ENCODE assay signal across 6 cellular contexts in genomic region chr16:3458852-3459361, GRCh38. TPM values are rescaled to one million over a fixed set of nuclear protein-coding genes. Genes with fewer than 3 reads are reported as not detected.
A peak's percentile ranks its signal among the peaks of the same experiment; 100 is the strongest.
DNase-seq lines count a peak whose midpoint lies in the region; TF ChIP-seq lines count a peak whose summit lies in the region.

No MANE protein-coding gene starts in this region.

- H3K4me3 ChIP-seq in fibroblast of lung (replicated peaks in 1 of 4; ENCODE audit: control extremely low read depth in 1 of 4, insufficient read depth in 1 of 4, low read depth in 3 of 4, low read length in 4 of 4) = peak overlapping the region; percentile 71 to 94 (median 87)
- peak overlapping the region; percentile 60 to 87 (median 72) for H3K4me3 ChIP-seq in spleen

- peak overlapping the region; percentile 27 for H2AFZ ChIP-seq in fibroblast of lung (ENCODE audit: low read length)

- DNase-seq in EL (peak; percentile 21), NAMALWA (ENCODE audit: low spot score) (peak; percentile 58), fibroblast of lung (ENCODE audit: low read depth in 2 of 2) (peak; percentile 16 to 39), spleen (no peak), DMS153 (lab: John Stamatoyannopoulos, UW) (no peak), NCI-H446 treated with DMSO at 0.1 percent for 48 hours (lab: John Stamatoyannopoulos, UW) (no peak)

- intact Hi-C loops in spleen (cut with DNase I; ENCODE audit: low total_unique reads) = no loop called here

- TF ChIP-seq CTCF in fibroblast of lung (conservative IDR thresholded peaks at IDR 0.05 in 1 of 2, IDR thresholded peaks at IDR 0.05 in 1 of 2; ENCODE audit: low read depth in 1 of 2, low read length in 2 of 2) = no peak
- no peak for TF ChIP-seq CTCF in spleen (IDR thresholded peaks at IDR 0.05 in 8 of 11, conservative IDR thresholded peaks at IDR 0.05 in 3 of 11)

- H4K20me1 ChIP-seq in fibroblast of lung (ENCODE audit: control insufficient read depth, extremely low read depth, insufficient read depth, low read length) = no peaks in the 10 kb centered on the region

- peaks cover 56% of the 10 kb centered on the region for H3K79me2 ChIP-seq in fibroblast of lung (ENCODE audit: control insufficient read depth, insufficient read depth, low read length)

- H3K27ac ChIP-seq in fibroblast of lung (ENCODE audit: insufficient read depth, low read length) = peak overlapping the region; percentile 86
- H3K27ac ChIP-seq in spleen = peak overlapping the region; percentile 93 to 99 (median 98)

- H3K27me3 ChIP-seq in fibroblast of lung (ENCODE audit: control insufficient read depth, insufficient read depth, low read length) = no peaks in the 10 kb centered on the region
- no peaks in the 10 kb centered on the region for H3K27me3 ChIP-seq in spleen (replicated peaks in 1 of 7)

- TF ChIP-seq POLR2A in spleen (IDR thresholded peaks at IDR 0.05) = no peak

- H3K9ac ChIP-seq in fibroblast of lung (ENCODE audit: insufficient read depth, low read length) = peak overlapping the region; percentile 98

- peaks cover 3% of the 10 kb centered on the region for H3K4me1 ChIP-seq in fibroblast of lung (ENCODE audit: control insufficient read depth, extremely low read depth, insufficient read depth, low read length)
- H3K4me1 ChIP-seq in spleen = peaks cover 30 to 77% (median 63%) of the 10 kb centered on the region in 6 donors

- WGBS in spleen, 5 donors = 9 to 13% (median 10%) methylated on average over 10 of the region's 10 CpGs

- H3K9me3 ChIP-seq in fibroblast of lung (ENCODE audit: control insufficient read depth, insufficient read depth, low read depth, low read length) (no peaks in the 10 kb centered on the region), spleen (no peaks in the 10 kb centered on the region)

- H3K36me3 ChIP-seq in fibroblast of lung (ENCODE audit: control insufficient read depth, insufficient read depth, low read length) (no peaks in the 10 kb centered on the region), spleen (peaks cover 0 to 11% (median 0%) of the 10 kb centered on the region in 6 donors)

- H3K4me2 ChIP-seq in fibroblast of lung (ENCODE audit: extremely low read depth, insufficient read depth, low read length) = peak overlapping the region; percentile 70

RNA-seq across cellular contexts. Expression of gene NAA60, which starts 15.4 kb away (rescaled TPM):
- 9.2 and 12.6 TPM in 2 replicates for total RNA-seq in fibroblast of lung
- polyA plus RNA-seq in fibroblast of lung = 20.9 and 33.6 TPM in 2 replicates
- polyA plus RNA-seq in fibroblast of lung (2012) = 20.5 and 26.8 TPM in 2 replicates
- 19.1 and 30.7 TPM in 2 replicates for polyA minus RNA-seq in fibroblast of lung (ENCODE audit: low replicate concordance)
- 10 to 100 TPM; 35.0 to 85.9 (median 51.2) TPM for total RNA-seq in spleen
- polyA plus RNA-seq in spleen = 10 to 100 TPM; 27.2 to 40.3 (median 33.8) TPM

RNA-seq across cellular contexts. Expression of gene ZNF597, which starts 15.6 kb away (rescaled TPM):
- total RNA-seq in fibroblast of lung = 1.8 and 2.0 TPM in 2 replicates
- polyA plus RNA-seq in fibroblast of lung = 1.4 and 1.6 TPM in 2 replicates
- 1.3 and 1.4 TPM in 2 replicates for polyA plus RNA-seq in fibroblast of lung (2012)
- 0.24 and 0.26 TPM in 2 replicates for polyA minus RNA-seq in fibroblast of lung (ENCODE audit: low replicate concordance)
- 1 to 10 TPM; 2.4 to 4.6 (median 3.7) TPM for total RNA-seq in spleen
- 1 to 10 TPM in 2 of 3 donors, under 1 TPM in 1; 0.78 to 1.3 (median 1.2) TPM for polyA plus RNA-seq in spleen

RNA-seq across cellular contexts. Expression of gene C16orf90, which starts 36.4 kb away (rescaled TPM):
- not detected in 2 replicates for total RNA-seq in fibroblast of lung
- not detected in 2 replicates for polyA plus RNA-seq in fibroblast of lung
- polyA plus RNA-seq in fibroblast of lung (2012) = not detected in 2 replicates
- not detected in 2 replicates for polyA minus RNA-seq in fibroblast of lung (ENCODE audit: low replicate concordance)
- not detected for total RNA-seq in spleen
- not detected for polyA plus RNA-seq in spleen

RNA-seq across cellular contexts. Expression of gene CLUAP1, which starts 41.9 kb away (rescaled TPM):
- 21.1 and 22.3 TPM in 2 replicates for total RNA-seq in fibroblast of lung
- polyA plus RNA-seq in fibroblast of lung = 22.7 and 28.0 TPM in 2 replicates
- polyA plus RNA-seq in fibroblast of lung (2012) = 19.8 and 22.8 TPM in 2 replicates
- 1.9 and 4.1 TPM in 2 replicates for polyA minus RNA-seq in fibroblast of lung (ENCODE audit: low replicate concordance)
- total RNA-seq in spleen = 10 to 100 TPM in 6 of 7 donors, 1 to 10 TPM in 1; 9.8 to 19.7 (median 14.9) TPM
- polyA plus RNA-seq in spleen = 1 to 10 TPM; 4.0 to 9.2 (median 9.0) TPM

RNA-seq across cellular contexts. Expression of gene ZNF174, which starts 57.9 kb away (rescaled TPM):
- total RNA-seq in fibroblast of lung = 6.7 and 9.2 TPM in 2 replicates
- polyA plus RNA-seq in fibroblast of lung = 8.5 and 9.1 TPM in 2 replicates
- polyA plus RNA-seq in fibroblast of lung (2012) = 7.6 and 7.8 TPM in 2 replicates
- 6.4 and 8.3 TPM in 2 replicates for polyA minus RNA-seq in fibroblast of lung (ENCODE audit: low replicate concordance)
- 10 to 100 TPM in 5 of 7 donors, 1 to 10 TPM in 2; 8.1 to 16.1 (median 12.5) TPM for total RNA-seq in spleen
- polyA plus RNA-seq in spleen = 1 to 10 TPM; 3.0 to 5.9 (median 5.6) TPM

Comparison
In these comparisons a context has a peak if more than half of its experiments do, and no peak if none do; other contexts are left out.
1. DNase-seq: peak in EL (single experiment), NAMALWA (single experiment) and fibroblast of lung (2 of 2); none in spleen (single experiment), DMS153 (single experiment) and NCI-H446 treated with DMSO at 0.1 percent for 48 hours (single experiment).